ENCODE assay signal across 18 cellular contexts in genomic region chr2:159755014-159755413, GRCh38. TPM values are rescaled to one million over a fixed set of nuclear protein-coding genes. Genes with fewer than 3 reads are reported as not detected.
DNase-seq lines count a peak whose midpoint lies in the region; ATAC-seq, FAIRE-seq and TF ChIP-seq lines count a peak whose summit lies in the region.
"Had no signal": no experiment of that assay in that cellular context is flagged by ENCODE, and none has a peak within 500 bp of the region (broad histone marks: within the 10 kb centered on the region; RNA-seq: fewer than 3 reads in every experiment).

No MANE protein-coding gene starts in this region.

- POLR2A ChIA-PET in HCT116 (lab: Charles Lee), result no interaction called here

- peak in 3 of 4 donors; percentile 53 to 80 (median 74) for ATAC-seq in heart left ventricle
- no peak for ATAC-seq in right cardiac atrium
- no peak for ATAC-seq in HCT116
- no peak for ATAC-seq in RWPE2 (ENCODE audit: low read depth)

- H3K36me3 ChIP-seq in heart left ventricle (peaks cover 0 to 92% (median 71%) of the 10 kb centered on the region in 9 donors), HCT116 (ENCODE audit: control insufficient read depth in 1 of 2, insufficient read depth in 2 of 2, low read length in 2 of 2) (peaks cover 29 to 34% of the 10 kb centered on the region in 2 experiments), RWPE2 (ENCODE audit: low read depth) (peaks cover 91% of the 10 kb centered on the region), smooth muscle cell (ENCODE audit: low read depth) (peaks cover 38% of the 10 kb centered on the region)

- no peak overlapping the region for H3K4me3 ChIP-seq in heart left ventricle
- H3K4me3 ChIP-seq in right cardiac atrium (ENCODE audit: low read length), result no peak overlapping the region
- no peak overlapping the region for H3K4me3 ChIP-seq in HCT116 (replicated peaks in 1 of 2; ENCODE audit: low read depth in 1 of 2, low read length in 2 of 2)
- no peak overlapping the region for H3K4me3 ChIP-seq in RWPE2 (ENCODE audit: severe bottlenecking)
- no peak overlapping the region for H3K4me3 ChIP-seq in smooth muscle cell
- H3K4me3 ChIP-seq: HAP-1 had no signal

- CTCF ChIA-PET in HCT116 (lab: Charles Lee), result interaction anchor here (1.7 kb wide), 1 partner anchor 213 kb away, joined by 7 read pairs; no protein-coding TSS in a partner anchor

- H3K27me3 ChIP-seq in heart left ventricle, result no peaks in the 10 kb centered on the region
- no peaks in the 10 kb centered on the region for H3K27me3 ChIP-seq in right cardiac atrium (ENCODE audit: control insufficient read depth, insufficient read depth)
- no peaks in the 10 kb centered on the region for H3K27me3 ChIP-seq in HCT116 (ENCODE audit: insufficient read depth, low read length)
- H3K27me3 ChIP-seq in RWPE2 (ENCODE audit: insufficient read depth, poor library complexity, severe bottlenecking), result no peaks in the 10 kb centered on the region
- no peaks in the 10 kb centered on the region for H3K27me3 ChIP-seq in smooth muscle cell (ENCODE audit: low read depth)

- H3K79me2 ChIP-seq in HCT116 (ENCODE audit: insufficient read depth, low read length) (peaks cover 96% of the 10 kb centered on the region), smooth muscle cell (ENCODE audit: low read depth) (peaks cover 86% of the 10 kb centered on the region)

- 55 to 68% (median 63%) methylated on average over 2 of the region's 2 CpGs for WGBS in heart left ventricle, 4 donors
- WGBS in right cardiac atrium, result 81% methylated on average over 2 of the region's 2 CpGs
- 91% methylated on average over 2 of the region's 2 CpGs for WGBS in smooth muscle cell (ENCODE audit: low lambda C conversion rate)

- H2AFZ ChIP-seq in HCT116 (ENCODE audit: low read depth, low read length, poor library complexity, severe bottlenecking) (no peak overlapping the region), smooth muscle cell (ENCODE audit: low read depth) (no peak overlapping the region)

- no peak for TF ChIP-seq POLR2A in heart left ventricle (IDR thresholded peaks at IDR 0.05)
- TF ChIP-seq POLR2A in HCT116 (IDR thresholded peaks at IDR 0.05; ENCODE audit: borderline replicate concordance, extremely low read depth, insufficient read depth, insufficient read length), result no peak

- H4K20me1 ChIP-seq in HCT116 (ENCODE audit: insufficient read depth) (peaks cover 17% of the 10 kb centered on the region), smooth muscle cell (ENCODE audit: low read depth) (peaks cover 97% of the 10 kb centered on the region)

- TF ChIP-seq CTCF in heart left ventricle (IDR thresholded peaks at IDR 0.05) (no peak), HCT116 (IDR thresholded peaks at IDR 0.05 in 2 of 3, conservative IDR thresholded peaks at IDR 0.05 in 1 of 3; ENCODE audit: borderline replicate concordance in 1 of 3, insufficient read depth in 1 of 3, low read depth in 2 of 3, low read length in 2 of 3) (no peak), RWPE2 (IDR thresholded peaks at IDR 0.05; ENCODE audit: poor library complexity, severe bottlenecking) (no peak), smooth muscle cell (IDR thresholded peaks at IDR 0.05; ENCODE audit: borderline replicate concordance, insufficient read depth, poor library complexity, severe bottlenecking) (no peak), D721Med (IDR thresholded peaks at IDR 0.05; ENCODE audit: insufficient read depth, missing control alignments) (no peak)

- peak overlapping the region; percentile 6; the same call in 1 of the 2 replicates for H3K4me2 ChIP-seq in HCT116 (ENCODE audit: low read length)
- no peak overlapping the region for H3K4me2 ChIP-seq in smooth muscle cell

- BruUV-seq in HCT116 (replicated peaks; lab: Mats Ljungman, UMichigan), result no TSS peak

- intact Hi-C loops in heart left ventricle (cut with DNase I), result loop anchor here in 3 of 10 donors (5.0 kb wide), 3 partner anchors 37 to 42 kb away; partner anchors contain the start of gene CD302 (in 1 of the 3)
- intact Hi-C loops in right cardiac atrium (cut with DNase I), result no loop called here
- intact Hi-C loops in HCT116 (cut with micrococcal nuclease), result no loop called here

- TF ChIP-seq RAD21 in HCT116 (IDR thresholded peaks at IDR 0.05; ENCODE audit: low read depth), result no peak

- peak overlapping the region in 4 of 12 donors; percentile 46 to 66 (median 48) for H3K27ac ChIP-seq in heart left ventricle
- H3K27ac ChIP-seq in right cardiac atrium (ENCODE audit: low read length), result no peak overlapping the region
- no peak overlapping the region for H3K27ac ChIP-seq in HCT116 (ENCODE audit: low read depth, low read length)
- H3K27ac ChIP-seq in RWPE2 (ENCODE audit: poor library complexity, severe bottlenecking), result peak overlapping the region; percentile 28
- peak overlapping the region; percentile 63 for H3K27ac ChIP-seq in smooth muscle cell (ENCODE audit: low read depth)

- DNase-seq in heart left ventricle (no peak), right cardiac atrium (no peak), HCT116 (ENCODE audit: low read depth, low spot score) (no peak), RWPE2 (ENCODE audit: low spot score) (no peak), smooth muscle cell (lab: John Stamatoyannopoulos, UW; ENCODE audit: unreplicated experiment) (no peak), D721Med (ENCODE audit: insufficient read length, low spot score) (no peak), dermis blood vessel endothelial cell (no peak)
- DNase-seq: C1 segment of cervical spinal cord; CD4-positive, alpha-beta memory T cell; DMS153; DMS79 treated with DMSO at 0.1 percent for 48 hours; HFFc6 had no signal

- H3K4me1 ChIP-seq in heart left ventricle (peaks cover 0 to 56% (median 27%) of the 10 kb centered on the region in 12 donors), right cardiac atrium (ENCODE audit: control insufficient read depth, insufficient read depth, low read length) (peaks cover 4% of the 10 kb centered on the region), HCT116 (ENCODE audit: control insufficient read depth in 1 of 2, insufficient read depth in 2 of 2, low read length in 2 of 2) (peaks cover 0 to 17% of the 10 kb centered on the region in 2 experiments; a peak in 2 of 4 replicates), RWPE2 (ENCODE audit: insufficient read depth, poor library complexity, severe bottlenecking) (peaks cover 13% of the 10 kb centered on the region), smooth muscle cell (ENCODE audit: low read depth) (no peaks in the 10 kb centered on the region)
- H3K4me1 ChIP-seq: HAP-1 had no signal

- H3K9me2 ChIP-seq in HCT116 (ENCODE audit: insufficient read depth), result no peaks in the 10 kb centered on the region

- no peak for FAIRE-seq in D721Med (lab: Jason Lieb, UNC)
- FAIRE-seq: A204.1, GM12891, GM19239, HepG2, HTR-8/SVneo had no signal

- H3K9ac ChIP-seq in HCT116 (ENCODE audit: low read length) (no peak overlapping the region), smooth muscle cell (ENCODE audit: low read depth) (no peak overlapping the region)

- RAD21 ChIA-PET in HCT116 (lab: Charles Lee; ENCODE audit: low non-redundant PET in 1 of 2, low total read pairs in 2 of 2, uncharacterized antibody in 2 of 2, unreplicated experiment in 2 of 2), result interaction anchor here in 1 of 2 experiments (1.1 kb wide), 1 partner anchor 198 kb away, joined by 3 read pairs; no protein-coding TSS in a partner anchor

- H3K9me3 ChIP-seq in heart left ventricle (no peaks in the 10 kb centered on the region), right cardiac atrium (ENCODE audit: control insufficient read depth, low read length) (no peaks in the 10 kb centered on the region), HCT116 (ENCODE audit: control insufficient read depth in 1 of 2, insufficient read depth in 1 of 2, low read depth in 1 of 2, low read length in 2 of 2) (no peaks in the 10 kb centered on the region), RWPE2 (ENCODE audit: severe bottlenecking) (no peaks in the 10 kb centered on the region), smooth muscle cell (replicated peaks; ENCODE audit: low read depth) (no peaks in the 10 kb centered on the region)
- H3K9me3 ChIP-seq: HAP-1 had no signal

- H3F3A ChIP-seq in smooth muscle cell (ENCODE audit: low read depth), result peaks cover 3% of the 10 kb centered on the region

TF ChIP-seq in HCT116, 20 proteins besides CTCF, POLR2A, EP300 and RAD21 (continues in another document):
- TF ChIP-seq TCF7L2 (IDR thresholded peaks at IDR 0.05; ENCODE audit: borderline replicate concordance, extremely low read depth, insufficient read depth, insufficient read length) (no peak), JUND (IDR thresholded peaks at IDR 0.05) (no peak), CBX3 (IDR thresholded peaks at IDR 0.05; ENCODE audit: low read depth) (no peak), FOSL1 (IDR thresholded peaks at IDR 0.05; ENCODE audit: low read depth) (no peak), POLR2AphosphoS5 (IDR thresholded peaks at IDR 0.05; ENCODE audit: low read depth, low read length) (no peak), ZFX (IDR thresholded peaks at IDR 0.05) (no peak), EZH2 (IDR thresholded peaks at IDR 0.05) (no peak)

RNA-seq across cellular contexts. Expression of gene MARCHF7, which starts 42.7 kb away (rescaled TPM):
- total RNA-seq in heart left ventricle (10 to 100 TPM; 69.8 to 97.9 (median 84.4) TPM), right cardiac atrium (10 to 100 TPM; 70.0 to 85.4 (median 74.9) TPM), HCT116 (2021; ENCODE audit: unreplicated experiment) (65.9 TPM), smooth muscle cell (235 and 280 TPM in 2 replicates), dermis blood vessel endothelial cell (174 and 193 TPM in 2 replicates)
- polyA plus RNA-seq in heart left ventricle (10 to 100 TPM; 16.9 to 57.7 TPM), right cardiac atrium (33.6 TPM), smooth muscle cell (97.1 and 110 TPM in 2 replicates)
- 26.7 and 31.8 TPM in 2 replicates for polyA plus RNA-seq in HCT116 (2012)

RNA-seq across cellular contexts. Expression of gene CD302, which starts 43.0 kb away (rescaled TPM):
- total RNA-seq in heart left ventricle, result 10 to 100 TPM in 7 of 9 donors, 1 to 10 TPM in 2; 9.0 to 24.9 (median 13.7) TPM
- polyA plus RNA-seq in heart left ventricle, result 1 to 10 TPM; 5.2 to 8.3 TPM
- total RNA-seq in right cardiac atrium, result 10 to 100 TPM; 26.4 to 33.7 (median 30.1) TPM
- polyA plus RNA-seq in right cardiac atrium, result 23.8 TPM
- 0.15 TPM for total RNA-seq in HCT116 (2021; ENCODE audit: unreplicated experiment)
- polyA plus RNA-seq in HCT116 (2012), result 0.04 TPM in 1 of 2 replicates, not detected in the other
- total RNA-seq in smooth muscle cell, result 1.6 and 2.2 TPM in 2 replicates
- 1.00 and 2.0 TPM in 2 replicates for polyA plus RNA-seq in smooth muscle cell
- 13.4 and 19.2 TPM in 2 replicates for total RNA-seq in dermis blood vessel endothelial cell

Comparison
In these comparisons a context has a peak if more than half of its experiments do, and no peak if none do; other contexts are left out.
1. ATAC-seq: peak in heart left ventricle (3 of 4); none in right cardiac atrium (0 of 2), HCT116 (single experiment) and RWPE2 (single experiment).
2. H3K27ac ChIP-seq: peak in RWPE2 (single experiment) and smooth muscle cell (single experiment); none in right cardiac atrium (single experiment) and HCT116 (single experiment).